13 cellular contexts compared by ENCODE assay signal in the genomic region with DNA sequence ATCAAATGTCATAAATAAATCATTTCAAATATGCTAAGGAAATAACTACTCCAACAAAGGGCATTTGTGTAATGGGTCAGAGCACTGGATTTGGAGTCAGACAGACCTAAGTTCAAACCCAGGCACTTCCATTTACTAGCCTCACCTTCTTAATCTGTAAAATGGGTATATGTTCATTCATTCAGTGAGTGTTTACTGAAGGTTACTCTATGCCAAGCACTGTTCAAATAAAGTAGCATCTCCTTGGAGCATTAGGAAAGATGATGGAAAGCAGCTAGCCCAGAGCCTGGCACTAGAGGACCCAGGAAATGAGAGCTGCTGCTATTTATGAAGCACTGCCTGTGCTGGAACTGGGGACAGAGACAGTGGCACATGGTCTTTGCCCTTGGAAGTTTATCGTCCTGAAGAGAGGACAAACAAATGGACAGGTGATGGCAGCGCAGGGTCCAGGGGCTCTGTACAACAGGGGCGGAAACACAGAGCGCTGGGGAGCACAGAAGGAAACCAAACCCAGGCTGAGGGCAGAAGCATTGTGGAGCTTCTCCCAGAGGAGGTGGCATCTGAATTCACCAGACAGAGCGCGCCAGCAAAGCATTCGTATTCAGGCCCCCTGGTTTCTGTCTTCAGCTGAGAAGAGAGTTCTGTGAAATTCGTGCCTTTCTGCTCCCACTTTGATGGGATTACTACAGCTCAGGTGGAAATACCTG. TPM values are rescaled to one million over a fixed set of nuclear protein-coding genes. Genes with fewer than 3 reads are reported as not detected.
"Had no signal": no experiment of that assay in that cellular context is flagged by ENCODE, and none has a peak within 500 bp of the region (broad histone marks: within the 10 kb centered on the region; RNA-seq: fewer than 3 reads in every experiment).

No MANE protein-coding gene starts in this region.

- ATAC-seq: naive thymus-derived CD8-positive, alpha-beta T cell had no signal

- H3K36me3 ChIP-seq: brain microvascular endothelial cell, esophagus muscularis mucosa, tibial nerve, uterus had no signal

- H3K4me1 Mint-ChIP-seq: central memory CD8-positive, alpha-beta T cell; naive thymus-derived CD8-positive, alpha-beta T cell had no signal

- FAIRE-seq: islet of Langerhans had no signal

- DNase-seq: activated naive CD4-positive, alpha-beta T cell; activated T-cell treated with anti-CD3 and anti-CD28 coated beads for 4 hours; naive thymus-derived CD8-positive, alpha-beta T cell; stimulated activated naive B cell treated with anti-CD40 and anti-IgM and Interleukin-4, amounts not matched to agents 10 μg/mL and 1 μg/mL and 100 μg/mL, for 72 hours had no signal

- H3K27me3 ChIP-seq: brain microvascular endothelial cell, esophagus muscularis mucosa, tibial nerve, uterus had no signal

- H3K4me1 ChIP-seq: esophagus muscularis mucosa, tibial nerve, uterus had no signal

- H3K36me3 Mint-ChIP-seq: naive thymus-derived CD8-positive, alpha-beta T cell; stimulated activated naive B cell treated with anti-CD40 and anti-IgM and Interleukin-4, amounts not matched to agents 10 μg/mL and 1 μg/mL and 100 μg/mL, for 72 hours had no signal

- H3K9me3 ChIP-seq: esophagus muscularis mucosa, uterus had no signal

- H3K4me3 ChIP-seq: coronary artery, esophagus muscularis mucosa, skin epidermis, tibial nerve, uterus had no signal

- H3K27ac ChIP-seq: brain microvascular endothelial cell, coronary artery, esophagus muscularis mucosa, skin epidermis, tibial nerve, uterus had no signal

- H3K9me3 Mint-ChIP-seq: central memory CD8-positive, alpha-beta T cell had no signal

- H3K27ac Mint-ChIP-seq: naive thymus-derived CD8-positive, alpha-beta T cell; stimulated activated naive B cell treated with anti-CD40 and anti-IgM and Interleukin-4, amounts not matched to agents 10 μg/mL and 1 μg/mL and 100 μg/mL, for 72 hours had no signal

- H3K4me3 Mint-ChIP-seq: central memory CD8-positive, alpha-beta T cell; naive thymus-derived CD8-positive, alpha-beta T cell; stimulated activated naive B cell treated with anti-CD40 and anti-IgM and Interleukin-4, amounts not matched to agents 10 μg/mL and 1 μg/mL and 100 μg/mL, for 72 hours had no signal

RNA-seq across cellular contexts. Expression of gene TM4SF4, which starts 19.0 kb away (rescaled TPM):
- total RNA-seq: lung microvascular endothelial cell; naive thymus-derived CD8-positive, alpha-beta T cell; tibial nerve had no signal
- polyA plus RNA-seq: naive thymus-derived CD8-positive, alpha-beta T cell had no signal
